In genomic region chr6:135183532-135184440, GRCh38 we compare ENCODE assay signal across 8 cellular contexts. TPM values are rescaled to one million over a fixed set of nuclear protein-coding genes. Genes with fewer than 3 reads are reported as not detected.
DNase-seq lines count a peak whose midpoint lies in the region; ATAC-seq and TF ChIP-seq lines count a peak whose summit lies in the region.

No MANE protein-coding gene starts in this region.

- H3K4me3 ChIP-seq in CD8-positive, alpha-beta T cell (ENCODE audit: low read depth, low read length): peak overlapping the region; percentile 58
- H3K4me3 ChIP-seq in prostate gland: peak overlapping the region; percentile 42 to 52

- no peaks in the 10 kb centered on the region for H3K27me3 ChIP-seq in CD8-positive, alpha-beta T cell (ENCODE audit: insufficient read depth, low read length)
- H3K27me3 ChIP-seq in foreskin keratinocyte: peaks cover 27% of the 10 kb centered on the region
- H3K27me3 ChIP-seq in prostate gland (replicated peaks; ENCODE audit: insufficient read depth): no peaks in the 10 kb centered on the region

- peak overlapping the region; percentile 84 for H3K27ac Mint-ChIP-seq in CD8-positive, alpha-beta T cell

- TF ChIP-seq CTCF in CD8-positive, alpha-beta T cell (IDR thresholded peaks at IDR 0.05): peak; percentile 70
- TF ChIP-seq CTCF in foreskin keratinocyte (conservative IDR thresholded peaks at IDR 0.05) (peak; percentile 67), prostate gland (IDR thresholded peaks at IDR 0.05) (peak in 3 of 4 experiments; percentile 20 to 37 (median 35))

- no peak for TF ChIP-seq POLR2A in prostate gland (IDR thresholded peaks at IDR 0.05)

- peak overlapping the region; percentile 91 for H3K4me3 Mint-ChIP-seq in CD8-positive, alpha-beta T cell

- H3K27me3 Mint-ChIP-seq in CD8-positive, alpha-beta T cell (ENCODE audit: low read depth): no peaks in the 10 kb centered on the region

- 10% methylated on average over 19 of the region's 19 CpGs for WGBS in prostate gland

- peak; percentile 54 to 84 (median 74) for DNase-seq in CD8-positive, alpha-beta T cell
- peak; percentile 97 for DNase-seq in OCI-M1 (lab: John Stamatoyannopoulos, UW)
- DNase-seq in activated T-cell treated with anti-CD3 and anti-CD28 coated beads, Interleukin-2, amount 50 U/mL, for 48 hours: peak; percentile 87 to 88
- DNase-seq in foreskin keratinocyte: peak in 1 of 2 donors; percentile 57
- DNase-seq in prostate gland (ENCODE audit: low spot score): peak; percentile 40
- no peak for DNase-seq in middle frontal gyrus (ENCODE audit: extremely low spot score, low spot score)

- intact Hi-C loops in CD8-positive, alpha-beta T cell (cut with DNase I, micrococcal nuclease): loop anchor here (1.0 to 10.0 kb wide), 12 partner anchors 38 to 1609 kb away; partner anchors contain the start of genes AHI1 (in 1 of the 2), BCLAF1 (in 1 of the 2), HBS1L (in 1 of the 2) and MAP3K5 (in 1 of the 2)
- intact Hi-C loops in prostate gland (cut with DNase I): no loop called here

- H3K27ac ChIP-seq in CD8-positive, alpha-beta T cell (ENCODE audit: low read depth, low read length): peak overlapping the region; percentile 41
- H3K27ac ChIP-seq in foreskin keratinocyte (no peak overlapping the region), prostate gland (no peak overlapping the region)

- CTCF ChIA-PET in CD8-positive, alpha-beta T cell (lab: Charles Lee): interaction anchor here (0.6 to 5.0 kb wide), 36 partner anchors 11 to 1017 kb away, joined by 3 to 64 read pairs (median 4); partner anchors contain the start of gene HBS1L

- peaks cover 18% of the 10 kb centered on the region for H3K36me3 Mint-ChIP-seq in CD8-positive, alpha-beta T cell

- no peaks in the 10 kb centered on the region for H3K36me3 ChIP-seq in CD8-positive, alpha-beta T cell (ENCODE audit: insufficient read depth, low read length)
- H3K36me3 ChIP-seq in prostate gland: no peaks in the 10 kb centered on the region

- peaks cover 9% of the 10 kb centered on the region for H3K4me1 ChIP-seq in CD8-positive, alpha-beta T cell (ENCODE audit: insufficient read depth, low read length)
- H3K4me1 ChIP-seq in foreskin keratinocyte (peaks cover 4% of the 10 kb centered on the region), prostate gland (replicated peaks) (peaks cover 6% of the 10 kb centered on the region)

- H3K9me3 ChIP-seq in CD8-positive, alpha-beta T cell (ENCODE audit: low read length): no peaks in the 10 kb centered on the region
- no peaks in the 10 kb centered on the region for H3K9me3 ChIP-seq in prostate gland

- H3K9me3 Mint-ChIP-seq in CD8-positive, alpha-beta T cell: no peaks in the 10 kb centered on the region

- H3K4me1 Mint-ChIP-seq in CD8-positive, alpha-beta T cell (ENCODE audit: low read depth): peaks cover 23% of the 10 kb centered on the region

- POLR2A ChIA-PET in CD8-positive, alpha-beta T cell (lab: Charles Lee): interaction anchor here (0.8 to 4.5 kb wide), 7 partner anchors 39 to 137 kb away, joined by 3 to 25 read pairs (median 3); partner anchors contain the start of gene HBS1L

- ATAC-seq in CD8-positive, alpha-beta T cell: peak; percentile 37
- ATAC-seq in GM19395 (IDR thresholded peaks at IDR 0.05; ENCODE audit: unreplicated experiment) (peak; percentile 42), HG03521 (IDR thresholded peaks at IDR 0.05; ENCODE audit: unreplicated experiment) (peak; percentile 26), foreskin keratinocyte (peak; percentile 53)

RNA-seq across cellular contexts. Expression of gene MYB, which starts 2.7 kb away (rescaled TPM):
- total RNA-seq in CD8-positive, alpha-beta T cell: 1 to 10 TPM; 3.7 to 4.7 TPM
- total RNA-seq in foreskin keratinocyte: 0.34 and 0.42 TPM in 2 replicates
- 0.09 and 0.13 TPM in 2 replicates for polyA plus RNA-seq in foreskin keratinocyte
- 1 to 10 TPM; 4.3 to 7.2 TPM for total RNA-seq in prostate gland
